Comparison of ENCODE assay signal across 1 cellular context in the genomic region with DNA sequence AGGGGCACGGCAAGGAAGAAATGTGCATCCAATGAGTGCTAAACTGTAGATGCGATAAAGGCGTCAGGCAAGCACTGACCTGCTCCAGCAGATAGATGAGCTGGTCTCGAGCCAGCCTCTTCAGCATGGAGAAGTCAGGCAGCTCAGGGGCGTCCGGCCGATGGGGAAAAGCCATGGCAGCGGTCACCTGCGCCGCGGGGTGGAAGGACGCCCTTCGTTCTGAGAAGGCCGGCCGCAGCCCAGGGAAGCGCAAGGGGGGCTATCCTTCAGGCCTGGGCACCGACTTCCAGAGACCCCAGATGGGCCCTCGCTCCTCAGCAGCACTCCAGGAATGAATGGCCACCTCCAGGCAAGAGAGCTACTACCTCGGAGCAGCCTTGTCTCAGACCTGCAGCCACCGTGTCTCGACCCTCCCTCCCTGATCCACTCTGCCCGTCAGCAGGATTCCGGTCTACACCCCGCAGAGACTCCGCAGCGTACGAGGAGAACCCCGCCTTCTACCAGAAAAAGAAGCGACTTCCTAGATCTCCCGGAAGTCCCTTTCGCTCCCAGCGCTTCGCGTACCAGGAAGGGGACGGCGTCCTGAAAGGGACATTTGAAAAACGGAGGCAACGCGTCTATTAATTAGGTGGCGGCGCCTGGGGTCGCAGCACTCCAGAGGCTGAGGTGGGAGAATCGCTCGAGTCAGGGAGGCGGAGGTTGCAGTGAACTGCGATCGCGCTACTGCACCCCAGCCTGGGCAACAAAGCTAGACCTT.
TF ChIP-seq lines count a peak whose summit lies in the region.

A gene (minus strand): TSS at position 520 of the 757 bp plus-strand sequence. CDS start 345 bp downstream, at position 175.

TF ChIP-seq in HepG2, 621 proteins besides CTCF, POLR2A, EP300 and RAD21 (continued from another document and continues in another):
- TF ChIP-seq, protein P1, sequence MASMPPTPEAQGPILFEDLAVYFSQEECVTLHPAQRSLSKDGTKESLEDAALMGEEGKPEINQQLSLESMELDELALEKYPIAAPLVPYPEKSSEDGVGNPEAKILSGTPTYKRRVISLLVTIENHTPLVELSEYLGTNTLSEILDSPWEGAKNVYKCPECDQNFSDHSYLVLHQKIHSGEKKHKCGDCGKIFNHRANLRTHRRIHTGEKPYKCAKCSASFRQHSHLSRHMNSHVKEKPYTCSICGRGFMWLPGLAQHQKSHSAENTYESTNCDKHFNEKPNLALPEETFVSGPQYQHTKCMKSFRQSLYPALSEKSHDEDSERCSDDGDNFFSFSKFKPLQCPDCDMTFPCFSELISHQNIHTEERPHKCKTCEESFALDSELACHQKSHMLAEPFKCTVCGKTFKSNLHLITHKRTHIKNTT (CRISPR knock-in tag; IDR thresholded peaks at IDR 0.05): no peak
- TF ChIP-seq RXRB (CRISPR knock-in tag; IDR thresholded peaks at IDR 0.05; ENCODE audit: borderline replicate concordance) (peak; percentile 48), KLF6 (CRISPR knock-in tag; IDR thresholded peaks at IDR 0.05) (no peak), ISX (CRISPR knock-in tag; conservative IDR thresholded peaks at IDR 0.05) (no peak), SNRNP70 (IDR thresholded peaks at IDR 0.05; ENCODE audit: low read depth, low read length) (no peak), ZFY (CRISPR knock-in tag; IDR thresholded peaks at IDR 0.05) (peak; percentile 78), ZNF124 (CRISPR knock-in tag; IDR thresholded peaks at IDR 0.05) (0 out of 2 replicates have a peak, but pooled peaks have one; percentile 23), NONO (IDR thresholded peaks at IDR 0.05) (no peak), NONO (CRISPR knock-in tag; conservative IDR thresholded peaks at IDR 0.05) (peak; percentile 83; the same call in 1 of the 2 replicates), ZNF550 (CRISPR knock-in tag; IDR thresholded peaks at IDR 0.05; ENCODE audit: borderline replicate concordance) (0 out of 2 replicates have a peak, but pooled peaks have one; percentile 48), PHF20 (CRISPR knock-in tag; IDR thresholded peaks at IDR 0.05) (peak; percentile 98), ZBTB20 (CRISPR knock-in tag; IDR thresholded peaks at IDR 0.05; ENCODE audit: borderline replicate concordance, low read depth) (peak; percentile 26; the same call in 1 of the 2 replicates), LCORL (IDR thresholded peaks at IDR 0.05) (no peak), LCORL (CRISPR knock-in tag; IDR thresholded peaks at IDR 0.05) (0 out of 2 replicates have a peak, but pooled peaks have one; percentile 33), KLF12 (CRISPR knock-in tag; IDR thresholded peaks at IDR 0.05; ENCODE audit: borderline replicate concordance) (0 out of 2 replicates have a peak, but pooled peaks have one; percentile 45), GABPB1 (CRISPR knock-in tag; IDR thresholded peaks at IDR 0.05) (peak; percentile 95), ELF1 (CRISPR knock-in tag; IDR thresholded peaks at IDR 0.05) (peak; percentile 98), GLI4 (CRISPR knock-in tag; IDR thresholded peaks at IDR 0.05; ENCODE audit: borderline replicate concordance) (peak; percentile 37; the same call in 1 of the 2 replicates), ZNF12 (CRISPR knock-in tag; IDR thresholded peaks at IDR 0.05) (peak; percentile 51; the same call in 1 of the 2 replicates)
- TF ChIP-seq, protein P2, sequence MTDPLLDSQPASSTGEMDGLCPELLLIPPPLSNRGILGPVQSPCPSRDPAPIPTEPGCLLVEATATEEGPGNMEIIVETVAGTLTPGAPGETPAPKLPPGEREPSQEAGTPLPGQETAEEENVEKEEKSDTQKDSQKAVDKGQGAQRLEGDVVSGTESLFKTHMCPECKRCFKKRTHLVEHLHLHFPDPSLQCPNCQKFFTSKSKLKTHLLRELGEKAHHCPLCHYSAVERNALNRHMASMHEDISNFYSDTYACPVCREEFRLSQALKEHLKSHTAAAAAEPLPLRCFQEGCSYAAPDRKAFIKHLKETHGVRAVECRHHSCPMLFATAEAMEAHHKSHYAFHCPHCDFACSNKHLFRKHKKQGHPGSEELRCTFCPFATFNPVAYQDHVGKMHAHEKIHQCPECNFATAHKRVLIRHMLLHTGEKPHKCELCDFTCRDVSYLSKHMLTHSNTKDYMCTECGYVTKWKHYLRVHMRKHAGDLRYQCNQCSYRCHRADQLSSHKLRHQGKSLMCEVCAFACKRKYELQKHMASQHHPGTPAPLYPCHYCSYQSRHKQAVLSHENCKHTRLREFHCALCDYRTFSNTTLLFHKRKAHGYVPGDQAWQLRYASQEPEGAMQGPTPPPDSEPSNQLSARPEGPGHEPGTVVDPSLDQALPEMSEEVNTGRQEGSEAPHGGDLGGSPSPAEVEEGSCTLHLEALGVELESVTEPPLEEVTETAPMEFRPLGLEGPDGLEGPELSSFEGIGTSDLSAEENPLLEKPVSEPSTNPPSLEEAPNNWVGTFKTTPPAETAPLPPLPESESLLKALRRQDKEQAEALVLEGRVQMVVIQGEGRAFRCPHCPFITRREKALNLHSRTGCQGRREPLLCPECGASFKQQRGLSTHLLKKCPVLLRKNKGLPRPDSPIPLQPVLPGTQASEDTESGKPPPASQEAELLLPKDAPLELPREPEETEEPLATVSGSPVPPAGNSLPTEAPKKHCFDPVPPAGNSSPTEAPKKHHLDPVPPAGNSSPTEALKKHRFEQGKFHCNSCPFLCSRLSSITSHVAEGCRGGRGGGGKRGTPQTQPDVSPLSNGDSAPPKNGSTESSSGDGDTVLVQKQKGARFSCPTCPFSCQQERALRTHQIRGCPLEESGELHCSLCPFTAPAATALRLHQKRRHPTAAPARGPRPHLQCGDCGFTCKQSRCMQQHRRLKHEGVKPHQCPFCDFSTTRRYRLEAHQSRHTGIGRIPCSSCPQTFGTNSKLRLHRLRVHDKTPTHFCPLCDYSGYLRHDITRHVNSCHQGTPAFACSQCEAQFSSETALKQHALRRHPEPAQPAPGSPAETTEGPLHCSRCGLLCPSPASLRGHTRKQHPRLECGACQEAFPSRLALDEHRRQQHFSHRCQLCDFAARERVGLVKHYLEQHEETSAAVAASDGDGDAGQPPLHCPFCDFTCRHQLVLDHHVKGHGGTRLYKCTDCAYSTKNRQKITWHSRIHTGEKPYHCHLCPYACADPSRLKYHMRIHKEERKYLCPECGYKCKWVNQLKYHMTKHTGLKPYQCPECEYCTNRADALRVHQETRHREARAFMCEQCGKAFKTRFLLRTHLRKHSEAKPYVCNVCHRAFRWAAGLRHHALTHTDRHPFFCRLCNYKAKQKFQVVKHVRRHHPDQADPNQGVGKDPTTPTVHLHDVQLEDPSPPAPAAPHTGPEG (CRISPR knock-in tag; IDR thresholded peaks at IDR 0.05): peak; percentile 57; the same call in 1 of the 2 replicates
- TF ChIP-seq, protein P3, sequence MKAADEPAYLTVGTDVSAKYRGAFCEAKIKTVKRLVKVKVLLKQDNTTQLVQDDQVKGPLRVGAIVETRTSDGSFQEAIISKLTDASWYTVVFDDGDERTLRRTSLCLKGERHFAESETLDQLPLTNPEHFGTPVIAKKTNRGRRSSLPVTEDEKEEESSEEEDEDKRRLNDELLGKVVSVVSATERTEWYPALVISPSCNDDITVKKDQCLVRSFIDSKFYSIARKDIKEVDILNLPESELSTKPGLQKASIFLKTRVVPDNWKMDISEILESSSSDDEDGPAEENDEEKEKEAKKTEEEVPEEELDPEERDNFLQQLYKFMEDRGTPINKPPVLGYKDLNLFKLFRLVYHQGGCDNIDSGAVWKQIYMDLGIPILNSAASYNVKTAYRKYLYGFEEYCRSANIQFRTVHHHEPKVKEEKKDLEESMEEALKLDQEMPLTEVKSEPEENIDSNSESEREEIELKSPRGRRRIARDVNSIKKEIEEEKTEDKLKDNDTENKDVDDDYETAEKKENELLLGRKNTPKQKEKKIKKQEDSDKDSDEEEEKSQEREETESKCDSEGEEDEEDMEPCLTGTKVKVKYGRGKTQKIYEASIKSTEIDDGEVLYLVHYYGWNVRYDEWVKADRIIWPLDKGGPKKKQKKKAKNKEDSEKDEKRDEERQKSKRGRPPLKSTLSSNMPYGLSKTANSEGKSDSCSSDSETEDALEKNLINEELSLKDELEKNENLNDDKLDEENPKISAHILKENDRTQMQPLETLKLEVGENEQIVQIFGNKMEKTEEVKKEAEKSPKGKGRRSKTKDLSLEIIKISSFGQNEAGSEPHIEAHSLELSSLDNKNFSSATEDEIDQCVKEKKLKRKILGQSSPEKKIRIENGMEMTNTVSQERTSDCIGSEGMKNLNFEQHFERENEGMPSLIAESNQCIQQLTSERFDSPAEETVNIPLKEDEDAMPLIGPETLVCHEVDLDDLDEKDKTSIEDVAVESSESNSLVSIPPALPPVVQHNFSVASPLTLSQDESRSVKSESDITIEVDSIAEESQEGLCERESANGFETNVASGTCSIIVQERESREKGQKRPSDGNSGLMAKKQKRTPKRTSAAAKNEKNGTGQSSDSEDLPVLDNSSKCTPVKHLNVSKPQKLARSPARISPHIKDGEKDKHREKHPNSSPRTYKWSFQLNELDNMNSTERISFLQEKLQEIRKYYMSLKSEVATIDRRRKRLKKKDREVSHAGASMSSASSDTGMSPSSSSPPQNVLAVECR (CRISPR knock-in tag; IDR thresholded peaks at IDR 0.05; ENCODE audit: borderline replicate concordance): peak; percentile 95
- TF ChIP-seq, protein P4, sequence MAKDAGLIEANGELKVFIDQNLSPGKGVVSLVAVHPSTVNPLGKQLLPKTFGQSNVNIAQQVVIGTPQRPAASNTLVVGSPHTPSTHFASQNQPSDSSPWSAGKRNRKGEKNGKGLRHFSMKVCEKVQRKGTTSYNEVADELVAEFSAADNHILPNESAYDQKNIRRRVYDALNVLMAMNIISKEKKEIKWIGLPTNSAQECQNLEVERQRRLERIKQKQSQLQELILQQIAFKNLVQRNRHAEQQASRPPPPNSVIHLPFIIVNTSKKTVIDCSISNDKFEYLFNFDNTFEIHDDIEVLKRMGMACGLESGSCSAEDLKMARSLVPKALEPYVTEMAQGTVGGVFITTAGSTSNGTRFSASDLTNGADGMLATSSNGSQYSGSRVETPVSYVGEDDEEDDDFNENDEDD (CRISPR knock-in tag; IDR thresholded peaks at IDR 0.05; ENCODE audit: borderline replicate concordance): peak; percentile 60; the same call in 1 of the 2 replicates
- TF ChIP-seq, protein P5, sequence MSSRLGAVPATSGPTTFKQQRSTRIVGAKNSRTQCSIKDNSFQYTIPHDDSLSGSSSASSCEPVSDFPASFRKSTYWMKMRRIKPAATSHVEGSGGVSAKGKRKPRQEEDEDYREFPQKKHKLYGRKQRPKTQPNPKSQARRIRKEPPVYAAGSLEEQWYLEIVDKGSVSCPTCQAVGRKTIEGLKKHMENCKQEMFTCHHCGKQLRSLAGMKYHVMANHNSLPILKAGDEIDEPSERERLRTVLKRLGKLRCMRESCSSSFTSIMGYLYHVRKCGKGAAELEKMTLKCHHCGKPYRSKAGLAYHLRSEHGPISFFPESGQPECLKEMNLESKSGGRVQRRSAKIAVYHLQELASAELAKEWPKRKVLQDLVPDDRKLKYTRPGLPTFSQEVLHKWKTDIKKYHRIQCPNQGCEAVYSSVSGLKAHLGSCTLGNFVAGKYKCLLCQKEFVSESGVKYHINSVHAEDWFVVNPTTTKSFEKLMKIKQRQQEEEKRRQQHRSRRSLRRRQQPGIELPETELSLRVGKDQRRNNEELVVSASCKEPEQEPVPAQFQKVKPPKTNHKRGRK (CRISPR knock-in tag; IDR thresholded peaks at IDR 0.05): no peak
- TF ChIP-seq, protein P6, sequence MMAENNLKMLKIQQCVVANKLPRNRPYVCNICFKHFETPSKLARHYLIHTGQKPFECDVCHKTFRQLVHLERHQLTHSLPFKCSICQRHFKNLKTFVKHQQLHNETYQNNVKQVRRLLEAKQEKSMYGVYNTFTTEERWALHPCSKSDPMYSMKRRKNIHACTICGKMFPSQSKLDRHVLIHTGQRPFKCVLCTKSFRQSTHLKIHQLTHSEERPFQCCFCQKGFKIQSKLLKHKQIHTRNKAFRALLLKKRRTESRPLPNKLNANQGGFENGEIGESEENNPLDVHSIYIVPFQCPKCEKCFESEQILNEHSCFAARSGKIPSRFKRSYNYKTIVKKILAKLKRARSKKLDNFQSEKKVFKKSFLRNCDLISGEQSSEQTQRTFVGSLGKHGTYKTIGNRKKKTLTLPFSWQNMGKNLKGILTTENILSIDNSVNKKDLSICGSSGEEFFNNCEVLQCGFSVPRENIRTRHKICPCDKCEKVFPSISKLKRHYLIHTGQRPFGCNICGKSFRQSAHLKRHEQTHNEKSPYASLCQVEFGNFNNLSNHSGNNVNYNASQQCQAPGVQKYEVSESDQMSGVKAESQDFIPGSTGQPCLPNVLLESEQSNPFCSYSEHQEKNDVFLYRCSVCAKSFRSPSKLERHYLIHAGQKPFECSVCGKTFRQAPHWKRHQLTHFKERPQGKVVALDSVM (CRISPR knock-in tag; IDR thresholded peaks at IDR 0.05): no peak
- TF ChIP-seq, protein P7, sequence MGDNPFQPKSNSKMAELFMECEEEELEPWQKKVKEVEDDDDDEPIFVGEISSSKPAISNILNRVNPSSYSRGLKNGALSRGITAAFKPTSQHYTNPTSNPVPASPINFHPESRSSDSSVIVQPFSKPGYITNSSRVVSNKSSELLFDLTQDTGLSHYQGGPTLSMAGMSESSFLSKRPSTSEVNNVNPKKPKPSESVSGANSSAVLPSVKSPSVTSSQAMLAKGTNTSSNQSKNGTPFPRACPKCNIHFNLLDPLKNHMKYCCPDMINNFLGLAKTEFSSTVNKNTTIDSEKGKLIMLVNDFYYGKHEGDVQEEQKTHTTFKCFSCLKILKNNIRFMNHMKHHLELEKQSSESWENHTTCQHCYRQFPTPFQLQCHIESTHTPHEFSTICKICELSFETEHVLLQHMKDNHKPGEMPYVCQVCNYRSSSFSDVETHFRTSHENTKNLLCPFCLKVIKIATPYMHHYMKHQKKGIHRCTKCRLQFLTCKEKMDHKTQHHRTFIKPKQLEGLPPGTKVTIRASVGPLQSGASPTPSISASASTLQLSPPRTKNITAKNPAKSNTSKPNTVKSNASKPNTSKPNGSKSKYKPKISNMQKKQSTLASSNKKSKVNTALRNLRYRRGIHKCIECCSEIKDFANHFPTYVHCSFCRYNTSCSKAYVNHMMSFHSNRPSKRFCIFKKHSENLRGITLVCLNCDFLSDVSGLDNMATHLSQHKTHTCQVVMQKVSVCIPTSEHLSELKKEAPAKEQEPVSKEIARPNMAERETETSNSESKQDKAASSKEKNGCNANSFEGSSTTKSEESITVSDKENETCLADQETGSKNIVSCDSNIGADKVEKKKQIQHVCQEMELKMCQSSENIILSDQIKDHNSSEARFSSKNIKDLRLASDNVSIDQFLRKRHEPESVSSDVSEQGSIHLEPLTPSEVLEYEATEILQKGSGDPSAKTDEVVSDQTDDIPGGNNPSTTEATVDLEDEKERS (CRISPR knock-in tag; IDR thresholded peaks at IDR 0.05): peak; percentile 65; the same call in 1 of the 2 replicates
